Comparison of ENCODE assay signal across 16 cellular contexts in the genomic region with DNA sequence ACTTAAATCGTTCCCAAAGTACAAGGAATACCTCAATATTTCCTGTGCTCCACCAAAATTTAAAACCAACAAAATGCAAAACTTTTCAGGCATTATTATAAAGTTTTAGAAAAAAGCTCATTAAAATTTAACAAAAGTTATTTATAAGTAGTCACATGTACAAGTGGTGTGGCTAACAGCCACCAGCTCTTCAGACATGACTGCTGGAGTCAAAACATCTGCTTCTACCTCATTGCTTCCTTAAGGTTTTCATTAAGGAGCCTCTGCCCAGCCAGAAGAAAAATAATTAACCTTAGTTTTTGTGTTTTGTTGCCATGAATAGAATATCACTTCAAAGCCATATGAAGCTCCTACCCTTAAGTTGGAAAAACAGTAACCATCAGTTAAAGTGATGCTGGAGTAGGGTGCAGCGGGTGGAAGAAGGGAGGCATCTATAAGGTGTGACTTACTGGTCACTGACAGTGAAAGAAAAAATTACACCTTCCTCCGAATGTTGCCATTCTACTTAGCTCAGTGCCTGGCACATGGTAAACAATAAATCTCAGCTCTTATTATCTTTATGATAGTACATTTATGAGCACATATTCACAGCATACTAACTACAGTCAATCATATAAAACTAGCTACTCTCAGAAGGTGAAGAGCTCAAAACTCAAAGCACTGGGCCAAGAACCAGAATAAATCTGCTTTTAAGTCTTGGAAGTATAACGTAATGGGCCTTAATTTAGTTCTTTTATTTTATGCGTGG. TPM values are rescaled to one million over a fixed set of nuclear protein-coding genes. Genes with fewer than 3 reads are reported as not detected.
A peak's percentile ranks its signal among the peaks of the same experiment; 100 is the strongest.
DNase-seq lines count a peak whose midpoint lies in the region; ATAC-seq and TF ChIP-seq lines count a peak whose summit lies in the region.
"Had no signal": no experiment of that assay in that cellular context is flagged by ENCODE, and none has a peak within 500 bp of the region (broad histone marks: within the 10 kb centered on the region; RNA-seq: fewer than 3 reads in every experiment).

No MANE protein-coding gene starts in this region.

- no peak overlapping the region for H3K4me2 ChIP-seq in Karpas-422 (ENCODE audit: low read depth, low read length, poor library complexity, severe bottlenecking)

- H3K36me3 ChIP-seq in Karpas-422 (ENCODE audit: insufficient read depth, low read length), result no peaks in the 10 kb centered on the region

- no peak overlapping the region for H3K4me3 ChIP-seq in Karpas-422 (ENCODE audit: low read length)

- no peak for ATAC-seq in natural killer cell
- ATAC-seq in natural killer cell treated with Interleukin-12 subunit alpha and Interleukin-12 subunit beta and Interleukin-15 and Interleukin-18, amount 100 ng/mL, for 72 hours, result no peak
- ATAC-seq in GM21825 (IDR thresholded peaks at IDR 0.05; ENCODE audit: unreplicated experiment), result no peak

- H3K27ac Mint-ChIP-seq in natural killer cell, result peak overlapping the region; percentile 43 to 54
- H3K27ac Mint-ChIP-seq in natural killer cell treated with Interleukin-12 subunit alpha and Interleukin-12 subunit beta and Interleukin-15 and Interleukin-18, amount 100 ng/mL, for 72 hours, result peak overlapping the region in 1 of 2 donors; percentile 43
- H3K27ac Mint-ChIP-seq: B cell, H9 had no signal

- H3K9ac ChIP-seq in Karpas-422 (ENCODE audit: low read length), result no peak overlapping the region

- H3K27me3 ChIP-seq in Karpas-422 (ENCODE audit: low read length), result no peaks in the 10 kb centered on the region

- H3K27ac ChIP-seq in VCaP, result peak overlapping the region; percentile 18
- H3K27ac ChIP-seq in Karpas-422 (ENCODE audit: low read length), result no peak overlapping the region
- H3K27ac ChIP-seq: C4-2B had no signal

- no peak overlapping the region for H3K4me3 Mint-ChIP-seq in natural killer cell
- H3K4me3 Mint-ChIP-seq in natural killer cell treated with Interleukin-12 subunit alpha and Interleukin-12 subunit beta and Interleukin-15 and Interleukin-18, amount 100 ng/mL, for 72 hours, result no peak overlapping the region
- H3K4me3 Mint-ChIP-seq: B cell; CD4-positive, alpha-beta memory T cell; H9 had no signal

- H2AFZ ChIP-seq in Karpas-422 (ENCODE audit: low read length), result no peak overlapping the region

- peaks cover 0 to 2% of the 10 kb centered on the region in 2 donors for H3K9me3 Mint-ChIP-seq in natural killer cell
- H3K9me3 Mint-ChIP-seq in natural killer cell treated with Interleukin-12 subunit alpha and Interleukin-12 subunit beta and Interleukin-15 and Interleukin-18, amount 100 ng/mL, for 72 hours, result peaks cover 6% of the 10 kb centered on the region

- H3K79me2 ChIP-seq in Karpas-422 (ENCODE audit: low read length), result no peaks in the 10 kb centered on the region

- no peaks in the 10 kb centered on the region for H3K9me2 ChIP-seq in Karpas-422 (replicated peaks; ENCODE audit: insufficient read depth, low read length)

- intact Hi-C loops in natural killer cell (cut with micrococcal nuclease), result no loop called here

- no peaks in the 10 kb centered on the region for H3K27me3 Mint-ChIP-seq in natural killer cell (ENCODE audit: low read depth in 2 of 2)
- no peaks in the 10 kb centered on the region for H3K27me3 Mint-ChIP-seq in natural killer cell treated with Interleukin-12 subunit alpha and Interleukin-12 subunit beta and Interleukin-15 and Interleukin-18, amount 100 ng/mL, for 72 hours
- H3K27me3 Mint-ChIP-seq: B cell; CD4-positive, alpha-beta memory T cell had no signal

- DNase-seq in natural killer cell (no peak), fibroblast of peridontal ligament (ENCODE audit: extremely low read depth) (peak; percentile 15), Karpas-422 (no peak), NCI-H446 (lab: John Stamatoyannopoulos, UW) (no peak)
- DNase-seq in natural killer cell treated with Interleukin-12 subunit alpha and Interleukin-12 subunit beta and Interleukin-15 and Interleukin-18, amount 100 ng/mL, for 72 hours (ENCODE audit: low spot score), result no peak
- DNase-seq: ACHN; CD4-positive, alpha-beta memory T cell; GOT3; H9; IMR-90 had no signal

- no peaks in the 10 kb centered on the region for H3K9me3 ChIP-seq in Karpas-422 (ENCODE audit: low read length)

- peaks cover 28% of the 10 kb centered on the region for H3K36me3 Mint-ChIP-seq in natural killer cell
- H3K36me3 Mint-ChIP-seq in natural killer cell treated with Interleukin-12 subunit alpha and Interleukin-12 subunit beta and Interleukin-15 and Interleukin-18, amount 100 ng/mL, for 72 hours, result peaks cover 40% of the 10 kb centered on the region

- no peaks in the 10 kb centered on the region for H4K20me1 ChIP-seq in Karpas-422 (ENCODE audit: insufficient read depth, low read depth, low read length)

- peaks cover 18 to 23% of the 10 kb centered on the region in 2 donors for H3K4me1 Mint-ChIP-seq in natural killer cell
- peaks cover 7 to 11% of the 10 kb centered on the region in 2 donors for H3K4me1 Mint-ChIP-seq in natural killer cell treated with Interleukin-12 subunit alpha and Interleukin-12 subunit beta and Interleukin-15 and Interleukin-18, amount 100 ng/mL, for 72 hours (ENCODE audit: low read depth in 2 of 2)
- H3K4me1 Mint-ChIP-seq: H9 had no signal

- TF ChIP-seq CTCF in natural killer cell (IDR thresholded peaks at IDR 0.05) (no peak), VCaP (conservative IDR thresholded peaks at IDR 0.05) (no peak)

- peaks cover 13% of the 10 kb centered on the region for H3K4me1 ChIP-seq in Karpas-422 (ENCODE audit: low read length)

RNA-seq across cellular contexts. Expression of gene GALC, which starts 57.7 kb away (rescaled TPM):
- 10 to 100 TPM; 50.3 to 78.2 (median 67.2) TPM for total RNA-seq in natural killer cell
- 10 to 100 TPM; 25.1 to 27.0 TPM for total RNA-seq in natural killer cell treated with Interleukin-12 subunit alpha and Interleukin-12 subunit beta and Interleukin-15 and Interleukin-18, amount 100 ng/mL, for 72 hours
- total RNA-seq in Karpas-422 (2014; rRNA removed; shearing (Covaris generic); ENCODE audit: low replicate concordance), result 20.3 and 33.4 TPM in 2 replicates
- total RNA-seq: A172, HT-29 had no signal
